1 cellular context compared by ENCODE assay signal in genomic region chr2:126886906-126887280, GRCh38.
TF ChIP-seq lines count a peak whose summit lies in the region.

No MANE protein-coding gene starts in this region.

TF ChIP-seq in H1, 55 proteins besides CTCF, POLR2A, EP300 and RAD21:
- TF ChIP-seq YY1 (IDR thresholded peaks at IDR 0.05; ENCODE audit: low read depth, low read length) (no peak), SP4 (IDR thresholded peaks at IDR 0.05; ENCODE audit: low read length) (no peak), RNF2 (IDR thresholded peaks at IDR 0.05; ENCODE audit: borderline replicate concordance, low read depth, low read length, missing control alignments, poor library complexity, severe bottlenecking) (no peak), CEBPB (IDR thresholded peaks at IDR 0.05; ENCODE audit: low read depth, low read length) (no peak), ASH2L (IDR thresholded peaks at IDR 0.05; ENCODE audit: low read length) (no peak), NANOG (IDR thresholded peaks at IDR 0.05; ENCODE audit: insufficient read depth, low read depth, low read length, poor library complexity, severe bottlenecking) (no peak), MAFK (IDR thresholded peaks at IDR 0.05; ENCODE audit: low read depth, low read length) (no peak), SUZ12 (IDR thresholded peaks at IDR 0.05; ENCODE audit: low read length) (no peak), JUND (IDR thresholded peaks at IDR 0.05; ENCODE audit: low read length) (no peak), RBBP5 (IDR thresholded peaks at IDR 0.05; ENCODE audit: borderline replicate concordance, low read depth, low read length) (no peak), JUN (IDR thresholded peaks at IDR 0.05; ENCODE audit: low read depth, low read length) (no peak)
